25 cellular contexts compared by ENCODE assay signal in genomic region chrX:148741441-148741840, GRCh38.
"Had no signal": no experiment of that assay in that cellular context is flagged by ENCODE, and none has a peak within 500 bp of the region (broad histone marks: within the 10 kb centered on the region; RNA-seq: fewer than 3 reads in every experiment).

No MANE protein-coding gene starts in this region.

- H3K9me3 ChIP-seq: esophagus muscularis mucosa, gastroesophageal sphincter, heart right ventricle, lower lobe of right lung, spleen, thoracic aorta, upper lobe of left lung had no signal

- FAIRE-seq: endothelial cell of umbilical vein had no signal

- H3K4me3 Mint-ChIP-seq: activated naive CD4-positive, alpha-beta T cell treated with anti-CD3 and anti-CD28 coated beads for 36 hours; naive thymus-derived CD8-positive, alpha-beta T cell had no signal

- H3K27ac ChIP-seq: brain microvascular endothelial cell, esophagus muscularis mucosa, gastroesophageal sphincter, heart right ventricle, lower lobe of right lung, spleen, thoracic aorta, upper lobe of left lung had no signal

- H3K27me3 Mint-ChIP-seq: naive thymus-derived CD8-positive, alpha-beta T cell; progenitor cell of endocrine pancreas had no signal

- ATAC-seq: gastroesophageal sphincter; heart right ventricle; left lobe of liver; lower lobe of right lung; naive thymus-derived CD8-positive, alpha-beta T cell had no signal

- DNase-seq: activated CD4-positive, alpha-beta T cell treated with anti-CD3 and anti-CD28 coated beads for 4 hours; activated CD4-positive, alpha-beta T cell treated with anti-CD3 and anti-CD28 coated beads, Interleukin-2, amount 50 U/mL, for 48 hours; activated CD4-positive, CD25-positive, alpha-beta regulatory T cell; activated effector memory CD4-positive, alpha-beta T cell treated with Interleukin-2 at 50 U/mL for 16 hours; activated naive CD4-positive, alpha-beta T cell treated with anti-CD3 and anti-CD28 coated beads for 36 hours; activated T-cell treated with anti-CD3 and anti-CD28 coated beads, Interleukin-2, amount 50 U/mL, for 48 hours; brain microvascular endothelial cell; central memory CD4-positive, alpha-beta T cell; dermis blood vessel endothelial cell; effector CD8-positive, alpha-beta T cell; heart right ventricle; lower lobe of right lung; naive thymus-derived CD8-positive, alpha-beta T cell; retina; spleen; stimulated activated CD4-positive, alpha-beta T cell treated with anti-CD3 and anti-CD28 coated beads, Interleukin-4, amount 100 ng/mL, for 1 hour; stimulated activated naive CD4-positive, alpha-beta T cell; T-helper 9 cell; upper lobe of left lung had no signal

- H3K4me3 ChIP-seq: esophagus muscularis mucosa, gastroesophageal sphincter, heart right ventricle, lower lobe of right lung, spleen, thoracic aorta, upper lobe of left lung had no signal

- H3K4me1 ChIP-seq: esophagus muscularis mucosa, gastroesophageal sphincter, heart right ventricle, lower lobe of right lung, spleen, upper lobe of left lung had no signal

- H3K36me3 ChIP-seq: brain microvascular endothelial cell, esophagus muscularis mucosa, gastroesophageal sphincter, heart right ventricle, lower lobe of right lung, spleen, thoracic aorta, upper lobe of left lung had no signal

- H3K27ac Mint-ChIP-seq: activated naive CD4-positive, alpha-beta T cell treated with anti-CD3 and anti-CD28 coated beads for 36 hours; naive thymus-derived CD8-positive, alpha-beta T cell; progenitor cell of endocrine pancreas had no signal

- H3K27me3 ChIP-seq: brain microvascular endothelial cell, esophagus muscularis mucosa, gastroesophageal sphincter, heart right ventricle, upper lobe of left lung had no signal
